16 cellular contexts compared by ENCODE assay signal in genomic region chr6:91198588-91199255, GRCh38.
"Had no signal": no experiment of that assay in that cellular context is flagged by ENCODE, and none has a peak within 500 bp of the region (broad histone marks: within the 10 kb centered on the region; RNA-seq: fewer than 3 reads in every experiment).

No MANE protein-coding gene starts in this region.

- H3K27ac ChIP-seq: skin epidermis, stomach, uterus, WERI-Rb-1 had no signal

- H3K4me3 Mint-ChIP-seq: activated CD4-positive, alpha-beta memory T cell treated with anti-CD3 and anti-CD28 coated beads, Interleukin-2, amount 10 ng/mL, durations not matched to agents 7 days and 5 days; activated CD4-positive, alpha-beta T cell treated with anti-CD3 and anti-CD28 coated beads for 36 hours; activated naive CD8-positive, alpha-beta T cell treated with anti-CD3 and anti-CD28 coated beads, Interleukin-2, amount 50 U/mL, for 24 hours; central memory CD8-positive, alpha-beta T cell; nephron progenitor cell had no signal

- H3K27me3 Mint-ChIP-seq: activated CD4-positive, alpha-beta memory T cell treated with anti-CD3 and anti-CD28 coated beads, Interleukin-2, amount 10 ng/mL, durations not matched to agents 7 days and 5 days; activated CD4-positive, alpha-beta T cell treated with anti-CD3 and anti-CD28 coated beads for 36 hours; activated naive CD8-positive, alpha-beta T cell treated with anti-CD3 and anti-CD28 coated beads, Interleukin-2, amount 50 U/mL, for 24 hours; central memory CD8-positive, alpha-beta T cell had no signal

- H3K9me3 ChIP-seq: stomach, uterus had no signal

- H3K4me1 Mint-ChIP-seq: activated CD4-positive, alpha-beta memory T cell treated with anti-CD3 and anti-CD28 coated beads, Interleukin-2, amount 10 ng/mL, durations not matched to agents 7 days and 5 days; activated CD4-positive, alpha-beta T cell treated with anti-CD3 and anti-CD28 coated beads for 36 hours; activated naive CD8-positive, alpha-beta T cell treated with anti-CD3 and anti-CD28 coated beads, Interleukin-2, amount 50 U/mL, for 24 hours; central memory CD8-positive, alpha-beta T cell had no signal

- H3K27ac Mint-ChIP-seq: activated CD4-positive, alpha-beta memory T cell treated with anti-CD3 and anti-CD28 coated beads, Interleukin-2, amount 10 ng/mL, durations not matched to agents 7 days and 5 days; activated CD4-positive, alpha-beta T cell treated with anti-CD3 and anti-CD28 coated beads for 36 hours; activated naive CD8-positive, alpha-beta T cell treated with anti-CD3 and anti-CD28 coated beads, Interleukin-2, amount 50 U/mL, for 24 hours; nephron progenitor cell had no signal

- DNase-seq: activated CD4-positive, alpha-beta memory T cell treated with anti-CD3 and anti-CD28 coated beads, Interleukin-2, amount 10 ng/mL, durations not matched to agents 7 days and 5 days; activated CD4-positive, alpha-beta T cell treated with anti-CD3 and anti-CD28 coated beads for 36 hours; activated CD8-positive, alpha-beta memory T cell treated with anti-CD3 and anti-CD28 coated beads, Interleukin-2, amount 50 U/mL, for 4 hours; activated naive CD4-positive, alpha-beta T cell; activated naive CD8-positive, alpha-beta T cell treated with anti-CD3 and anti-CD28 coated beads, Interleukin-2, amount 50 U/mL, for 24 hours; dermis blood vessel endothelial cell; glutamatergic neuron; nephron progenitor cell; retina; stimulated activated CD4-positive, alpha-beta T cell treated with anti-CD3 and anti-CD28 coated beads, Interleukin-4, amount 100 ng/mL, for 4 hours; stomach; T-helper 1 cell; uterus; WERI-Rb-1 had no signal

- H3K4me3 ChIP-seq: skin epidermis, stomach, uterus had no signal

- H3K9me3 Mint-ChIP-seq: activated CD4-positive, alpha-beta memory T cell treated with anti-CD3 and anti-CD28 coated beads, Interleukin-2, amount 10 ng/mL, durations not matched to agents 7 days and 5 days; nephron progenitor cell had no signal

- H3K36me3 ChIP-seq: stomach, uterus, WERI-Rb-1 had no signal

- H3K4me1 ChIP-seq: stomach, uterus had no signal

- H3K27me3 ChIP-seq: stomach, uterus had no signal

- ATAC-seq: activated CD4-positive, alpha-beta T cell treated with anti-CD3 and anti-CD28 coated beads for 36 hours; activated naive CD8-positive, alpha-beta T cell treated with anti-CD3 and anti-CD28 coated beads, Interleukin-2, amount 50 U/mL, for 24 hours had no signal
